27 cellular contexts compared by ENCODE assay signal in genomic region chr2:205290299-205290698, GRCh38.
"Had no signal": no experiment of that assay in that cellular context is flagged by ENCODE, and none has a peak within 500 bp of the region (broad histone marks: within the 10 kb centered on the region; RNA-seq: fewer than 3 reads in every experiment).

No MANE protein-coding gene starts in this region.

- H3K36me3 ChIP-seq: ascending aorta, breast epithelium, cardiac muscle cell, colonic mucosa, esophagus squamous epithelium, gastroesophageal sphincter had no signal

- DNase-seq: activated CD4-positive, alpha-beta memory T cell treated with anti-CD3 and anti-CD28 coated beads, Interleukin-2, amount 10 ng/mL, durations not matched to agents 7 days and 5 days; activated CD4-positive, alpha-beta T cell treated with anti-CD3 and anti-CD28 coated beads for 1 hour; activated CD4-positive, alpha-beta T cell treated with anti-CD3 and anti-CD28 coated beads for 4 hours; activated CD4-positive, alpha-beta T cell treated with anti-CD3 and anti-CD28 coated beads, Interleukin-2, amount 10 ng/mL, durations not matched to agents 7 days and 5 days; activated CD4-positive, alpha-beta T cell treated with anti-CD3 and anti-CD28 coated beads, Interleukin-2, amount 50 U/mL, for 4 hours; activated CD8-positive, alpha-beta memory T cell treated with anti-CD3 and anti-CD28 coated beads, Interleukin-2, amount 50 U/mL, for 48 hours; activated gamma-delta T cell; activated naive CD4-positive, alpha-beta T cell; activated naive CD4-positive, alpha-beta T cell treated with anti-CD3 and anti-CD28 coated beads, Interleukin-2, amount 10 ng/mL, durations not matched to agents 7 days and 5 days; activated naive CD8-positive, alpha-beta T cell treated with anti-CD3 and anti-CD28 coated beads, Interleukin-2, amount 10 ng/mL, durations not matched to agents 7 days and 5 days; activated T-cell treated with anti-CD3 and anti-CD28 coated beads for 4 hours; activated T-cell treated with anti-CD3 and anti-CD28 coated beads, Interleukin-2, amount 50 U/mL, for 24 hours; activated T-cell treated with anti-CD3 and anti-CD28 coated beads, Interleukin-2, amount 50 U/mL, for 72 hours; central memory CD4-positive, alpha-beta T cell; cerebellar nuclear complex; colonic mucosa; effector CD4-positive, alpha-beta T cell; effector memory CD8-positive, alpha-beta T cell; erythroblast; esophagus squamous epithelium; foreskin melanocyte; T-helper 2 cell had no signal

- H3K4me1 ChIP-seq: ascending aorta, breast epithelium, colonic mucosa, esophagus squamous epithelium, gastroesophageal sphincter had no signal

- ATAC-seq: activated naive CD4-positive, alpha-beta T cell treated with anti-CD3 and anti-CD28 coated beads, Interleukin-2, amount 50 U/mL, for 72 hours; activated T-cell treated with anti-CD3 and anti-CD28 coated beads, Interleukin-2, amount 50 U/mL, for 72 hours; effector memory CD8-positive, alpha-beta T cell; gastroesophageal sphincter had no signal

- H3K27me3 ChIP-seq: ascending aorta, breast epithelium, cardiac muscle cell, colonic mucosa, esophagus squamous epithelium, gastroesophageal sphincter had no signal

- H3K9me3 ChIP-seq: ascending aorta, breast epithelium, colonic mucosa, esophagus squamous epithelium, gastroesophageal sphincter had no signal

- H3K4me3 ChIP-seq: ascending aorta, breast epithelium, cardiac muscle cell, colonic mucosa, esophagus squamous epithelium, gastroesophageal sphincter had no signal

- H3K27ac ChIP-seq: ascending aorta, breast epithelium, cardiac muscle cell, colonic mucosa, esophagus squamous epithelium, gastroesophageal sphincter had no signal
